1 cellular context compared by ENCODE assay signal in the genomic region with DNA sequence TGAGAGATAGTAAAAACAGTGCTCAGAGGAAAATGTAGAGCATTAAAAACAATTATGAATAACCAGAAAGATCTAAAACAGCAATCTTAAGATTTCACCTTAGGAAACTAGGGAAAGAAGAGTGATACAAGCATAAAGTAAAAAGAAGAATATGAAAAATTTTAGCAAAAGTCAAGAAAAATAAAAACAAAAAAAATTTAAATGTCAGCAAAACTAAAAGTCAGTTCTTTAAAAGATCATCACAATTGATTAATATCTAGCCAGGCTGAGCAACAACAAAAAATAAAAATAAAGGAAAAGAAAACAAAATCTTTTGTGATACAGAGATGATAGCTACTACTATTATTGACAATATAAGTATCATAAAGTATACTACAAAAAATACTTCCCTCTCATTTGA.
TF ChIP-seq lines count a peak whose summit lies in the region.

No MANE protein-coding gene starts in this region.

TF ChIP-seq in IMR-90, 13 proteins besides CTCF, POLR2A, EP300 and RAD21 (continued from another document):
- TF ChIP-seq, protein P1, sequence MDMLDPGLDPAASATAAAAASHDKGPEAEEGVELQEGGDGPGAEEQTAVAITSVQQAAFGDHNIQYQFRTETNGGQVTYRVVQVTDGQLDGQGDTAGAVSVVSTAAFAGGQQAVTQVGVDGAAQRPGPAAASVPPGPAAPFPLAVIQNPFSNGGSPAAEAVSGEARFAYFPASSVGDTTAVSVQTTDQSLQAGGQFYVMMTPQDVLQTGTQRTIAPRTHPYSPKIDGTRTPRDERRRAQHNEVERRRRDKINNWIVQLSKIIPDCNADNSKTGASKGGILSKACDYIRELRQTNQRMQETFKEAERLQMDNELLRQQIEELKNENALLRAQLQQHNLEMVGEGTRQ (IDR thresholded peaks at IDR 0.05; ENCODE audit: low read depth, low read length): no peak
- TF ChIP-seq MAFK (IDR thresholded peaks at IDR 0.05; ENCODE audit: low read depth, low read length): 0 out of 2 replicates have a peak, but pooled peaks have one; percentile 22
- no peak for TF ChIP-seq BHLHE40 (IDR thresholded peaks at IDR 0.05; ENCODE audit: low read depth, low read length)
